Comparison of ENCODE assay signal across 1 cellular context in the genomic region with DNA sequence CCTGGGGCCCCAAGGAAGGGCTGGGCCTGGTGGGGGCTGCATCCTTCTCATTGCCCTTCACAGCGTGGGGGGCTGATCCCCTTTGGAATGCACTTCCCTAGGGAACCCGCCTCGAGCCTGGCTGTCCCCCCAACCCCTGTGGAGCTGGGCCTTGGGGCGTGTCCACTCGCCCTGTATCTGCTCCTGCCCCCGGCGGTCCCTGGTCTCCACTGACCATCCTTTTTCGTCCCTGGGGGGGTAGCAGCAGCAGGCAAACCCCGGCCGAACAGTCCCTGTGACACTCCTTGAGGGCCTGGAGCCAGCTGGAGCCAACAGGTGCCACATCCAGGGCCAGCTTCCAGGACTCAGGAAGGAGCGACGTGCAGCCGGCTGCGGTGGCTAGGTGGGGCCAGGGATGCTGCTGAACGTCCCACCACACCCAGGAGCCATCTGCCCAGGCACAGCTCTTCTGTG.
TF ChIP-seq lines count a peak whose summit lies in the region.

No MANE protein-coding gene starts in this region.

TF ChIP-seq in HEK293, 187 proteins besides CTCF, POLR2A, EP300 and RAD21 (continued from another document):
- TF ChIP-seq, protein P1, sequence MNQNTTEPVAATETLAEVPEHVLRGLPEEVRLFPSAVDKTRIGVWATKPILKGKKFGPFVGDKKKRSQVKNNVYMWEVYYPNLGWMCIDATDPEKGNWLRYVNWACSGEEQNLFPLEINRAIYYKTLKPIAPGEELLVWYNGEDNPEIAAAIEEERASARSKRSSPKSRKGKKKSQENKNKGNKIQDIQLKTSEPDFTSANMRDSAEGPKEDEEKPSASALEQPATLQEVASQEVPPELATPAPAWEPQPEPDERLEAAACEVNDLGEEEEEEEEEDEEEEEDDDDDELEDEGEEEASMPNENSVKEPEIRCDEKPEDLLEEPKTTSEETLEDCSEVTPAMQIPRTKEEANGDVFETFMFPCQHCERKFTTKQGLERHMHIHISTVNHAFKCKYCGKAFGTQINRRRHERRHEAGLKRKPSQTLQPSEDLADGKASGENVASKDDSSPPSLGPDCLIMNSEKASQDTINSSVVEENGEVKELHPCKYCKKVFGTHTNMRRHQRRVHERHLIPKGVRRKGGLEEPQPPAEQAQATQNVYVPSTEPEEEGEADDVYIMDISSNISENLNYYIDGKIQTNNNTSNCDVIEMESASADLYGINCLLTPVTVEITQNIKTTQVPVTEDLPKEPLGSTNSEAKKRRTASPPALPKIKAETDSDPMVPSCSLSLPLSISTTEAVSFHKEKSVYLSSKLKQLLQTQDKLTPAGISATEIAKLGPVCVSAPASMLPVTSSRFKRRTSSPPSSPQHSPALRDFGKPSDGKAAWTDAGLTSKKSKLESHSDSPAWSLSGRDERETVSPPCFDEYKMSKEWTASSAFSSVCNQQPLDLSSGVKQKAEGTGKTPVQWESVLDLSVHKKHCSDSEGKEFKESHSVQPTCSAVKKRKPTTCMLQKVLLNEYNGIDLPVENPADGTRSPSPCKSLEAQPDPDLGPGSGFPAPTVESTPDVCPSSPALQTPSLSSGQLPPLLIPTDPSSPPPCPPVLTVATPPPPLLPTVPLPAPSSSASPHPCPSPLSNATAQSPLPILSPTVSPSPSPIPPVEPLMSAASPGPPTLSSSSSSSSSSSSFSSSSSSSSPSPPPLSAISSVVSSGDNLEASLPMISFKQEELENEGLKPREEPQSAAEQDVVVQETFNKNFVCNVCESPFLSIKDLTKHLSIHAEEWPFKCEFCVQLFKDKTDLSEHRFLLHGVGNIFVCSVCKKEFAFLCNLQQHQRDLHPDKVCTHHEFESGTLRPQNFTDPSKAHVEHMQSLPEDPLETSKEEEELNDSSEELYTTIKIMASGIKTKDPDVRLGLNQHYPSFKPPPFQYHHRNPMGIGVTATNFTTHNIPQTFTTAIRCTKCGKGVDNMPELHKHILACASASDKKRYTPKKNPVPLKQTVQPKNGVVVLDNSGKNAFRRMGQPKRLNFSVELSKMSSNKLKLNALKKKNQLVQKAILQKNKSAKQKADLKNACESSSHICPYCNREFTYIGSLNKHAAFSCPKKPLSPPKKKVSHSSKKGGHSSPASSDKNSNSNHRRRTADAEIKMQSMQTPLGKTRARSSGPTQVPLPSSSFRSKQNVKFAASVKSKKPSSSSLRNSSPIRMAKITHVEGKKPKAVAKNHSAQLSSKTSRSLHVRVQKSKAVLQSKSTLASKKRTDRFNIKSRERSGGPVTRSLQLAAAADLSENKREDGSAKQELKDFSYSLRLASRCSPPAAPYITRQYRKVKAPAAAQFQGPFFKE (tag by site-specific recombination; IDR thresholded peaks at IDR 0.05; ENCODE audit: borderline replicate concordance): no peak
- TF ChIP-seq SCRT1 (tag by site-specific recombination; IDR thresholded peaks at IDR 0.05; ENCODE audit: borderline replicate concordance) (peak; percentile 85), ZNF624 (tag by site-specific recombination; IDR thresholded peaks at IDR 0.05) (no peak), ZNF658 (tag by site-specific recombination; IDR thresholded peaks at IDR 0.05) (no peak), GLIS2 (tag by site-specific recombination; IDR thresholded peaks at IDR 0.05) (peak; percentile 37; the same call in 1 of the 2 replicates)
